In the genomic region with DNA sequence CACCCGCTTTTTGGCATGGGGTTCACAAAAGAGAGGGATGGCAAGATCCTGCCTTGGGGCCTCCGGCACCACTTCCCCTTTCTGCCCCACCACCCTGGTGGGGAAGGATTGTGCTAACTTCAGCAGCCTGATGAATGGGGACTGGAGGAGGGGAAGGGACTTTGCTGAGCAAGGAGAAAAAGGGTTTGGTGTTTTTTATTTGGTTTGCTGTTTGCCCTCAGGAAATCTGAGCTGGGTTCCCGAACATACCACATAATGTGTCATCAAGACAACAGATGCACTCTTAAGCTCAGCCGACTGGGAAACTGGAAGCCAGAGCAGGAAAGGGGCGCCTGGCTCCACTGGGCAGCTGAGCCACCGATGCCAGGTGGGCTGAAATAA, we compare ENCODE assay signal across 8 cellular contexts. TPM values are rescaled to one million over a fixed set of nuclear protein-coding genes. Genes with fewer than 3 reads are reported as not detected.
DNase-seq lines count a peak whose midpoint lies in the region; ATAC-seq and TF ChIP-seq lines count a peak whose summit lies in the region.

No MANE protein-coding gene starts in this region.

- H3F3A ChIP-seq in smooth muscle cell (ENCODE audit: low read depth), result no peaks in the 10 kb centered on the region

- peak overlapping the region in 3 of 4 donors; percentile 54 to 57 (median 54) for H3K27ac ChIP-seq in gastroesophageal sphincter
- peak overlapping the region; percentile 95 for H3K27ac ChIP-seq in smooth muscle cell (ENCODE audit: low read depth)

- H3K4me1 Mint-ChIP-seq in Caco-2 (ENCODE audit: low read depth, unreplicated experiment), result no peaks in the 10 kb centered on the region

- CTCF ChIA-PET in Caco-2 (lab: Charles Lee), result no interaction called here

- H3K4me1 ChIP-seq in gastroesophageal sphincter (no peaks in the 10 kb centered on the region), smooth muscle cell (ENCODE audit: low read depth) (peaks cover 5% of the 10 kb centered on the region), Caco-2 (no peaks in the 10 kb centered on the region)

- H3K27me3 Mint-ChIP-seq in Caco-2 (ENCODE audit: insufficient read depth, unreplicated experiment), result peaks cover 4% of the 10 kb centered on the region

- intact Hi-C loops in Caco-2 (cut with micrococcal nuclease; ENCODE audit: unreplicated experiment), result no loop called here

- BruUV-seq in Caco-2 (replicated peaks; lab: Mats Ljungman, UMichigan), result no TSS peak

- H3K27ac Mint-ChIP-seq in Caco-2 (ENCODE audit: unreplicated experiment), result no peak overlapping the region

- H3K79me2 ChIP-seq in smooth muscle cell (ENCODE audit: low read depth), result no peaks in the 10 kb centered on the region

- no peak overlapping the region for H2AFZ ChIP-seq in smooth muscle cell (ENCODE audit: low read depth)

- H3K36me3 ChIP-seq in gastroesophageal sphincter (no peaks in the 10 kb centered on the region), smooth muscle cell (ENCODE audit: low read depth) (no peaks in the 10 kb centered on the region), Caco-2 (ENCODE audit: control insufficient read depth, insufficient read depth, low read length) (no peaks in the 10 kb centered on the region)

- TF ChIP-seq POLR2A in gastroesophageal sphincter (IDR thresholded peaks at IDR 0.05), result no peak

- TF ChIP-seq EP300 in gastroesophageal sphincter (IDR thresholded peaks at IDR 0.05), result no peak

- H3K9ac ChIP-seq in smooth muscle cell (ENCODE audit: low read depth), result peak overlapping the region; percentile 67

- TF ChIP-seq CTCF in gastroesophageal sphincter (IDR thresholded peaks at IDR 0.05), result no peak
- no peak for TF ChIP-seq CTCF in smooth muscle cell (IDR thresholded peaks at IDR 0.05; ENCODE audit: borderline replicate concordance, insufficient read depth, poor library complexity, severe bottlenecking)
- no peak for TF ChIP-seq CTCF in Caco-2 (IDR thresholded peaks at IDR 0.05; ENCODE audit: insufficient read depth in 1 of 2, low read depth in 1 of 2, low read length in 1 of 2, severe bottlenecking in 1 of 2, unreplicated experiment in 1 of 2)

- H3K27me3 ChIP-seq in gastroesophageal sphincter (peaks cover 3% of the 10 kb centered on the region), smooth muscle cell (ENCODE audit: low read depth) (no peaks in the 10 kb centered on the region), Caco-2 (replicated peaks; ENCODE audit: control insufficient read depth, insufficient read depth, low read length) (no peaks in the 10 kb centered on the region; the same call in none of the 2 replicates)

- no peaks in the 10 kb centered on the region for H3K9me3 ChIP-seq in gastroesophageal sphincter
- H3K9me3 ChIP-seq in smooth muscle cell (replicated peaks; ENCODE audit: low read depth), result no peaks in the 10 kb centered on the region
- no peaks in the 10 kb centered on the region for H3K9me3 ChIP-seq in Caco-2

- POLR2A ChIA-PET in Caco-2 (lab: Charles Lee), result no interaction called here

- ATAC-seq in gastroesophageal sphincter, result peak; percentile 68

- no peak overlapping the region for H3K4me3 Mint-ChIP-seq in Caco-2 (ENCODE audit: unreplicated experiment)

- DNase-seq in HCEC 1CT (peak; percentile 70), SIG-M5 (lab: John Stamatoyannopoulos, UW) (peak; percentile 30), smooth muscle cell (lab: John Stamatoyannopoulos, UW; ENCODE audit: unreplicated experiment) (no peak), NCI-H82 (lab: John Stamatoyannopoulos, UW) (no peak), Caco-2 (no peak), GM19238 (ENCODE audit: insufficient read length, low spot score) (no peak), NCI-H2081 treated with DMSO at 0.1 percent for 48 hours (lab: John Stamatoyannopoulos, UW) (no peak)

- 85% methylated on average over 5 of the region's 6 CpGs; no CpG with 5 or more reads in 1 of the 2 donors for WGBS in gastroesophageal sphincter (ENCODE audit: low coverage in 1 of 2), 2 donors
- 21% methylated on average over 6 of the region's 6 CpGs for WGBS in smooth muscle cell (ENCODE audit: low lambda C conversion rate)

- peak overlapping the region in 1 of 2 donors; percentile 19 for H3K4me3 ChIP-seq in gastroesophageal sphincter
- no peak overlapping the region for H3K4me3 ChIP-seq in smooth muscle cell
- H3K4me3 ChIP-seq in Caco-2 (ENCODE audit: low read depth, low read length), result no peak overlapping the region

- no peaks in the 10 kb centered on the region for H3K9me3 Mint-ChIP-seq in Caco-2 (ENCODE audit: unreplicated experiment)

- no peaks in the 10 kb centered on the region for H4K20me1 ChIP-seq in smooth muscle cell (ENCODE audit: low read depth)

- H3K4me2 ChIP-seq in smooth muscle cell, result peak overlapping the region; percentile 79

- no peaks in the 10 kb centered on the region for H3K36me3 Mint-ChIP-seq in Caco-2 (ENCODE audit: insufficient read depth, unreplicated experiment)

RNA-seq across cellular contexts. Expression of gene OLFML2B, which starts 19.9 kb away (rescaled TPM):
- 1 to 10 TPM; 1.1 to 7.7 (median 4.7) TPM for total RNA-seq in gastroesophageal sphincter
- total RNA-seq in smooth muscle cell, result 2.2 and 5.9 TPM in 2 replicates
- polyA plus RNA-seq in smooth muscle cell, result 6.0 and 9.7 TPM in 2 replicates
- 0.43 and 0.56 TPM in 2 replicates for total RNA-seq in Caco-2 (2022)

Comparison
In these comparisons a context has a peak if more than half of its experiments do, and no peak if none do; other contexts are left out.
1. DNase-seq: peak in HCEC 1CT (single experiment) and SIG-M5 (single experiment); none in smooth muscle cell (single experiment), NCI-H82 (single experiment), Caco-2 (0 of 2), GM19238 (single experiment) and NCI-H2081 treated with DMSO at 0.1 percent for 48 hours (single experiment).